In genomic region chr2:240986787-240987411, GRCh38 we compare ENCODE assay signal across 9 cellular contexts. TPM values are rescaled to one million over a fixed set of nuclear protein-coding genes. Genes with fewer than 3 reads are reported as not detected.
A peak's percentile ranks its signal among the peaks of the same experiment; 100 is the strongest.
DNase-seq lines count a peak whose midpoint lies in the region; ATAC-seq, FAIRE-seq and TF ChIP-seq lines count a peak whose summit lies in the region.
"Had no signal": no experiment of that assay in that cellular context is flagged by ENCODE, and none has a peak within 500 bp of the region (broad histone marks: within the 10 kb centered on the region; RNA-seq: fewer than 3 reads in every experiment).

No MANE protein-coding gene starts in this region.

- no peaks in the 10 kb centered on the region for H3K79me2 ChIP-seq in OCI-LY7 (ENCODE audit: insufficient read depth, low read depth, low read length)

- in situ Hi-C loops in GM13977 (cut with MboI; ENCODE audit: low pct_unique_long_range_greater_than_20kb, low sequenced_read_pairs, unreplicated experiment), result no loop called here

- H4K20me1 ChIP-seq in BLaER1 (no peaks in the 10 kb centered on the region), OCI-LY7 (ENCODE audit: insufficient read depth, low read length) (no peaks in the 10 kb centered on the region)

- H3K4me2 ChIP-seq in BLaER1 (peak overlapping the region; percentile 99), OCI-LY7 (ENCODE audit: low read length) (peak overlapping the region; percentile 31)

- no peaks in the 10 kb centered on the region for H3K9me2 ChIP-seq in OCI-LY7 (ENCODE audit: insufficient read depth, low read length)

- H3K36me3 ChIP-seq in BLaER1 (no peaks in the 10 kb centered on the region), OCI-LY7 (ENCODE audit: insufficient read depth, low read length) (no peaks in the 10 kb centered on the region), pancreas (no peaks in the 10 kb centered on the region)

- ATAC-seq in pancreas (peak in 3 of 4 donors; percentile 12), esophagus mucosa (no peak)

- no peaks in the 10 kb centered on the region for H3K9me3 ChIP-seq in BLaER1
- H3K9me3 ChIP-seq in OCI-LY7 (ENCODE audit: low read length), result no peaks in the 10 kb centered on the region
- H3K9me3 ChIP-seq in pancreas, result no peaks in the 10 kb centered on the region

- peaks cover 90% of the 10 kb centered on the region for H3K4me1 ChIP-seq in BLaER1
- peaks cover 13% of the 10 kb centered on the region for H3K4me1 ChIP-seq in OCI-LY7 (ENCODE audit: insufficient read depth, low read length, poor library complexity, severe bottlenecking)
- H3K4me1 ChIP-seq in pancreas, result peaks cover 0 to 11% (median 0%) of the 10 kb centered on the region in 3 donors

- H3K9ac ChIP-seq in BLaER1, result peak overlapping the region; percentile 82

- peak overlapping the region; percentile 59; the same call in 1 of the 2 replicates for H2AFZ ChIP-seq in OCI-LY7 (ENCODE audit: low read length)

- TF ChIP-seq CTCF in OCI-LY7 (conservative IDR thresholded peaks at IDR 0.05; ENCODE audit: low read length) (no peak), pancreas (IDR thresholded peaks at IDR 0.05) (no peak), GM13977 (IDR thresholded peaks at IDR 0.05; ENCODE audit: extremely low read depth, insufficient read depth, missing control alignments) (no peak)

- H3K27me3 ChIP-seq in BLaER1 (peaks cover 9% of the 10 kb centered on the region; the same call in 1 of the 2 replicates), pancreas (no peaks in the 10 kb centered on the region)

- BruUV-seq in OCI-LY7 (replicated peaks; lab: Mats Ljungman, UMichigan), result no TSS peak

- POLR2A ChIA-PET in OCI-LY7 (lab: Charles Lee), result interaction anchor here (0.5 to 0.9 kb wide), 2 partner anchors 296 to 302 kb away, joined by 3 read pairs; no protein-coding TSS in a partner anchor

- H3K4me3 ChIP-seq in BLaER1, result peak overlapping the region; percentile 32
- no peak overlapping the region for H3K4me3 ChIP-seq in OCI-LY7 (ENCODE audit: low read depth, low read length, poor library complexity, severe bottlenecking)
- no peak overlapping the region for H3K4me3 ChIP-seq in pancreas

- 40 to 44% methylated on average over 11 of the region's 11 CpGs for WGBS in pancreas, 2 donors

- CTCF ChIA-PET in OCI-LY7 (lab: Charles Lee; ENCODE audit: unreplicated experiment), result no interaction called here

- no peak for DNase-seq in OCI-LY7 (ENCODE audit: low spot score)
- peak; percentile 38 for DNase-seq in epidermal melanocyte (ENCODE audit: insufficient read length, low spot score)
- peak in 4 of 6 donors; percentile 51 to 67 (median 60) for DNase-seq in pancreas
- no peak for DNase-seq in effector CD4-positive, alpha-beta T cell
- DNase-seq in globus pallidus (ENCODE audit: low spot score), result no peak
- no peak for DNase-seq in GM13977 (ENCODE audit: low spot score)

- intact Hi-C loops in OCI-LY7 (cut with micrococcal nuclease; ENCODE audit: unreplicated experiment), result no loop called here
- intact Hi-C loops in pancreas (cut with DNase I), result no loop called here

- no peak for FAIRE-seq in pancreas (lab: Jason Lieb, UNC)
- FAIRE-seq: bronchial epithelial cell had no signal

- peak overlapping the region; percentile 92 for H3K27ac ChIP-seq in BLaER1
- H3K27ac ChIP-seq in OCI-LY7 (ENCODE audit: low read depth, low read length, poor library complexity, severe bottlenecking), result peak overlapping the region; percentile 19
- H3K27ac ChIP-seq in pancreas, result peak overlapping the region; percentile 38 to 64 (median 46)

RNA-seq across cellular contexts. Expression of gene SNED1, which starts 11.5 kb away (rescaled TPM):
- total RNA-seq in OCI-LY7 (2014; rRNA removed; shearing (Covaris generic)), result 2.8 and 3.5 TPM in 2 replicates
- 13.6 and 15.3 TPM in 2 replicates for total RNA-seq in OCI-LY7 (2022)
- total RNA-seq in pancreas, result 10 to 100 TPM in 2 of 6 donors, 1 to 10 TPM in 4; 6.6 to 19.2 (median 9.6) TPM
- 10 to 100 TPM; 12.9 to 13.2 TPM for polyA plus RNA-seq in pancreas
- total RNA-seq in esophagus mucosa, result 3.9 TPM

Comparison
In these comparisons a context has a peak if more than half of its experiments do, and no peak if none do; other contexts are left out.
1. H3K27ac ChIP-seq: peak in every context shown above with its lines; median percentile 92 in BLaER1; 46 in pancreas; 19 in OCI-LY7.
2. DNase-seq: peak in epidermal melanocyte (single experiment) and pancreas (4 of 6); none in OCI-LY7 (single experiment), effector CD4-positive, alpha-beta T cell (single experiment), globus pallidus (single experiment) and GM13977 (single experiment).